Comparison of ENCODE assay signal across 8 cellular contexts in the genomic region with DNA sequence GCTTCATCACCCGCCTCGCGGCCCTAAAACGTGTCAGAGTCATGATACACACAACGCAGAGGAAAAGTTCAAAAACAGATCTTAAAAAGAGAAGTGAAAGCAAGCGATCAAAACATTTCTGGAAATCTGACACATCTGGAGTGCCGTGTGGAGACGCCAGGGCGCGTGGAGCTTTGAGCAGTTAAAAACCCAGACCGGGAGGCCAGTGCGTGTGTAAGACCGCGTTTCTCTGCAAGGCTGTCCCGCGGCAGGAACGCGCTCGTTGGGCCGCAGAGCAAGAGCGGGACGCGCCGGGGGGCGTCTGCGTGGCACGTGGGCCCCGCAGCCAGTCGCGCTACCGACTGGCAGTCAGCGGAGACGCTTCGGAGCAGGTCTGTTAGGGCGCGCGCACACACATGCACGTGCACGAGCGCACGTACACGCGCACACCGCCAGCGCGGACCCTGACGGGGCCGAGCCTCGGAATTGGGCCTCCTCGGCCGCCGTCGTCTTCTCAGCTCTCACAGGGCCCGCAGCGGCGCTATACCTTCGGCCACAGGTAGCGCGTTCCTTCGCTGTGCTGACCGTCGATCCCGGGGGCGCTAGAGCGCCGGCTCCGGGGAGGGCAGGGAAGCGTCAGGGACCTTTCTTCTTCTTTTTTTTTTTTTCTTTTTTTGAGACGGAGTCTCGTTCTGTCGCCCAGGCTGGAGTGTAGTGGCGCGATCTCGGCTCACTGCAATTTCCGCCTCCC. TPM values are rescaled to one million over a fixed set of nuclear protein-coding genes. Genes with fewer than 3 reads are reported as not detected.
A peak's percentile ranks its signal among the peaks of the same experiment; 100 is the strongest.
DNase-seq lines count a peak whose midpoint lies in the region; ATAC-seq and TF ChIP-seq lines count a peak whose summit lies in the region.

No MANE protein-coding gene starts in this region.

- peak overlapping the region; percentile 81 for H3K27ac Mint-ChIP-seq in type B pancreatic cell

- TF ChIP-seq POLR2A in NB4 (IDR thresholded peaks at IDR 0.05; ENCODE audit: extremely low read depth, insufficient read length): no peak
- TF ChIP-seq POLR2A in adrenal gland (IDR thresholded peaks at IDR 0.05): peak; percentile 3 to 70
- TF ChIP-seq POLR2A in heart left ventricle (IDR thresholded peaks at IDR 0.05): peak in 1 of 2 donors; percentile 15

- no peaks in the 10 kb centered on the region for H3K9me3 Mint-ChIP-seq in type B pancreatic cell

- 0 to 1% (median 1%) methylated on average over 50 to 75 of the region's 75 CpGs for WGBS in adrenal gland, 4 donors
- WGBS in heart left ventricle, 4 donors: 1 to 7% (median 3%) methylated on average over 45 to 75 of the region's 75 CpGs

- H3K4me3 ChIP-seq in GM06990 (replicated peaks; ENCODE audit: low read depth, low read length) (peak overlapping the region; percentile 77), HFF-Myc (replicated peaks; ENCODE audit: low read depth, low read length) (peak overlapping the region; percentile 54), NB4 (ENCODE audit: low read depth, low read length) (peak overlapping the region; percentile 60), adrenal gland (peak overlapping the region; percentile 57 to 84 (median 67)), heart left ventricle (peak overlapping the region; percentile 6 to 77 (median 70))

- peak; percentile 75 for TF ChIP-seq CTCF in GM06990 (IDR thresholded peaks at IDR 0.05; ENCODE audit: insufficient read depth, low read length, poor library complexity, severe bottlenecking)
- peak; percentile 44 for TF ChIP-seq CTCF in HFF-Myc (IDR thresholded peaks at IDR 0.05; ENCODE audit: low read depth, low read length, missing control alignments)
- TF ChIP-seq CTCF in NB4 (IDR thresholded peaks at IDR 0.05; ENCODE audit: low read depth, low read length): peak; percentile 42
- peak; percentile 33 to 61 (median 52) for TF ChIP-seq CTCF in adrenal gland (IDR thresholded peaks at IDR 0.05)
- TF ChIP-seq CTCF in heart left ventricle (IDR thresholded peaks at IDR 0.05): peak in 8 of 12 donors; percentile 7 to 50 (median 28)
- TF ChIP-seq CTCF in type B pancreatic cell (conservative IDR thresholded peaks at IDR 0.05): peak; percentile 74

- peak overlapping the region; percentile 93 for H3K4me3 Mint-ChIP-seq in type B pancreatic cell

- H3K27me3 ChIP-seq in GM06990 (replicated peaks; ENCODE audit: control insufficient read depth, insufficient read depth, low read length): no peaks in the 10 kb centered on the region
- H3K27me3 ChIP-seq in adrenal gland: no peaks in the 10 kb centered on the region
- H3K27me3 ChIP-seq in heart left ventricle: no peaks in the 10 kb centered on the region

- DNase-seq in GM06990 (ENCODE audit: extremely low read depth, insufficient read length) (peak; percentile 97), HFF-Myc (ENCODE audit: extremely low read depth, low read depth) (peak; percentile 65), NB4 (ENCODE audit: low read depth) (peak; percentile 96), SW480 (ENCODE audit: low spot score) (peak; percentile 90), adrenal gland (peak; percentile 89 to 93 (median 90)), heart left ventricle (peak; percentile 86 to 93 (median 89)), pons (ENCODE audit: low spot score) (peak; percentile 73), type B pancreatic cell (ENCODE audit: extremely low spot score, unreplicated experiment) (peak; percentile 94)

- H3K4me1 ChIP-seq in adrenal gland (replicated peaks in 1 of 2) (peaks cover 5 to 24% of the 10 kb centered on the region in 2 donors), heart left ventricle (peaks cover 0 to 22% (median 6%) of the 10 kb centered on the region in 12 donors)

- H3K36me3 ChIP-seq in GM06990 (ENCODE audit: control insufficient read depth, insufficient read depth, low read length) (no peaks in the 10 kb centered on the region), adrenal gland (replicated peaks in 1 of 2) (no peaks in the 10 kb centered on the region), heart left ventricle (no peaks in the 10 kb centered on the region)

- intact Hi-C loops in adrenal gland (cut with DNase I): no loop called here
- intact Hi-C loops in heart left ventricle (cut with DNase I): loop anchor here in 4 of 10 donors (2.0 to 10.0 kb wide), 5 partner anchors 36 to 748 kb away; a partner anchor contains a TSS

- peaks cover 3% of the 10 kb centered on the region for H3K27me3 Mint-ChIP-seq in type B pancreatic cell

- ATAC-seq in heart left ventricle: peak; percentile 80 to 97 (median 96)

- H3K27ac ChIP-seq in adrenal gland: peak overlapping the region; percentile 73 to 94 (median 86)
- H3K27ac ChIP-seq in heart left ventricle: peak overlapping the region; percentile 35 to 94 (median 76)

- H3K4me1 Mint-ChIP-seq in type B pancreatic cell (ENCODE audit: unreplicated experiment): peaks cover 11% of the 10 kb centered on the region

- H3K9me3 ChIP-seq in adrenal gland (replicated peaks in 1 of 3) (no peaks in the 10 kb centered on the region), heart left ventricle (no peaks in the 10 kb centered on the region)

- H3K36me3 Mint-ChIP-seq in type B pancreatic cell: no peaks in the 10 kb centered on the region

RNA-seq across cellular contexts. Expression of a gene that starts 35.8 kb away (rescaled TPM):
- total RNA-seq in adrenal gland: 10 to 100 TPM; 21.1 to 63.4 (median 31.4) TPM
- polyA plus RNA-seq in adrenal gland: 10 to 100 TPM; 14.4 to 56.0 (median 15.9) TPM
- 10 to 100 TPM; 13.9 to 38.2 (median 23.8) TPM for total RNA-seq in heart left ventricle
- 10 to 100 TPM in 1 of 2 donors, 1 to 10 TPM in 1; 8.6 to 33.5 TPM for polyA plus RNA-seq in heart left ventricle
- 27.0 and 36.9 TPM in 2 replicates for total RNA-seq in type B pancreatic cell (ENCODE audit: low replicate concordance)

Comparison
In these comparisons a context has a peak if more than half of its experiments do, and no peak if none do; other contexts are left out.
1. Peak in every context shown above with its lines: DNase-seq, ATAC-seq, H3K4me3 ChIP-seq and H3K27ac ChIP-seq.